ENCODE assay signal across 8 cellular contexts in genomic region chr16:71626018-71626857, GRCh38. TPM values are rescaled to one million over a fixed set of nuclear protein-coding genes. Genes with fewer than 3 reads are reported as not detected.
DNase-seq lines count a peak whose midpoint lies in the region; ATAC-seq and TF ChIP-seq lines count a peak whose summit lies in the region.

MARVELD3 (plus strand) TSS chr16:71626184; CDS start chr16:71626230, 46 bp downstream.

- no peaks in the 10 kb centered on the region for H3K27me3 ChIP-seq in MM.1S (replicated peaks; ENCODE audit: insufficient read depth, low read length)
- peaks cover 12 to 77% (median 55%) of the 10 kb centered on the region in 7 donors for H3K27me3 ChIP-seq in heart right ventricle
- peaks cover 22 to 45% (median 34%) of the 10 kb centered on the region in 3 donors for H3K27me3 ChIP-seq in sigmoid colon

- H3K9me3 Mint-ChIP-seq in Calu3 (ENCODE audit: low read depth, unreplicated experiment): no peaks in the 10 kb centered on the region
- H3K9me3 Mint-ChIP-seq in activated T-cell treated with anti-CD3 and anti-CD28 coated beads, Interleukin-2, amount 50 U/mL, for 24 hours: no peaks in the 10 kb centered on the region

- TF ChIP-seq POLR2A in sigmoid colon (IDR thresholded peaks at IDR 0.05): no peak

- peak within 1 kb of the TSS; percentile 99 for H2AFZ ChIP-seq in MM.1S (ENCODE audit: low read length)

- H3K27ac Mint-ChIP-seq in Calu3 (ENCODE audit: unreplicated experiment): peak within 1 kb of the TSS; percentile 56
- no peak within 1 kb of the TSS for H3K27ac Mint-ChIP-seq in activated T-cell treated with anti-CD3 and anti-CD28 coated beads, Interleukin-2, amount 50 U/mL, for 24 hours

- H3K27ac ChIP-seq in MM.1S (ENCODE audit: low read length) (no peak within 1 kb of the TSS), heart right ventricle (no peak within 1 kb of the TSS), sigmoid colon (peak within 1 kb of the TSS in 1 of 4 donors; percentile 31)

- H3K36me3 ChIP-seq in MM.1S (replicated peaks; ENCODE audit: insufficient read depth, low read length) (no peaks in the 10 kb centered on the region), heart right ventricle (no peaks in the 10 kb centered on the region), sigmoid colon (no peaks in the 10 kb centered on the region)

- no peaks in the 10 kb centered on the region for H3K9me2 ChIP-seq in MM.1S (replicated peaks; ENCODE audit: insufficient read depth, low read length)

- peak within 1 kb of the TSS; percentile 75 for H3K4me2 ChIP-seq in MM.1S (ENCODE audit: low read depth, low read length)

- CTCF ChIA-PET in Calu3 (lab: Charles Lee): interaction anchor here (0.6 to 1.0 kb wide), 10 partner anchors 11 to 1074 kb away, joined by 3 to 15 read pairs (median 4); no protein-coding TSS in a partner anchor

- no peak within 1 kb of the TSS for H3K4me3 Mint-ChIP-seq in Calu3 (ENCODE audit: low read depth, unreplicated experiment)
- H3K4me3 Mint-ChIP-seq in activated T-cell treated with anti-CD3 and anti-CD28 coated beads, Interleukin-2, amount 50 U/mL, for 24 hours: peak within 1 kb of the TSS; percentile 42

- peak; percentile 99 for DNase-seq in Calu3
- peak; percentile 78 for DNase-seq in MM.1S
- DNase-seq in activated T-cell treated with anti-CD3 and anti-CD28 coated beads, Interleukin-2, amount 50 U/mL, for 24 hours: peak; percentile 54
- peak in 1 of 2 donors; percentile 18 for DNase-seq in heart right ventricle
- DNase-seq in sigmoid colon: no peak
- no peak for DNase-seq in SHP77 treated with DMSO at 0.1 percent for 48 hours (lab: John Stamatoyannopoulos, UW)
- DNase-seq in H4 (ENCODE audit: low spot score): no peak

- TF ChIP-seq CTCF in Calu3 (IDR thresholded peaks at IDR 0.05; ENCODE audit: unreplicated experiment) (no peak), MM.1S (IDR thresholded peaks at IDR 0.05; ENCODE audit: low read length) (0 out of 2 replicates have a peak, but pooled peaks have one; percentile 12), heart right ventricle (IDR thresholded peaks at IDR 0.05) (no peak), sigmoid colon (IDR thresholded peaks at IDR 0.05) (no peak)

- no peaks in the 10 kb centered on the region for H3K9me3 ChIP-seq in MM.1S (replicated peaks; ENCODE audit: insufficient read depth, low read length)
- peaks cover 0 to 11% (median 0%) of the 10 kb centered on the region in 11 donors for H3K9me3 ChIP-seq in heart right ventricle
- H3K9me3 ChIP-seq in sigmoid colon: peaks cover 0 to 3% (median 0%) of the 10 kb centered on the region in 4 donors

- peak in 2 of 8 donors; percentile 25 to 34 for ATAC-seq in heart right ventricle
- ATAC-seq in GM18909 (IDR thresholded peaks at IDR 0.05; ENCODE audit: poor library complexity, unreplicated experiment): no peak

- peaks cover 19% of the 10 kb centered on the region for H3K4me1 Mint-ChIP-seq in Calu3 (ENCODE audit: low read depth, unreplicated experiment)
- peaks cover 7% of the 10 kb centered on the region for H3K4me1 Mint-ChIP-seq in activated T-cell treated with anti-CD3 and anti-CD28 coated beads, Interleukin-2, amount 50 U/mL, for 24 hours (ENCODE audit: low read depth)

- no peak for TF ChIP-seq EP300 in sigmoid colon (IDR thresholded peaks at IDR 0.05)

- H3K9ac ChIP-seq in MM.1S (ENCODE audit: low read length): peak within 1 kb of the TSS; percentile 73; the same call in 1 of the 2 replicates

- no TSS peak for BruUV-seq in Calu3 (replicated peaks; lab: Mats Ljungman, UMichigan)

- peaks cover 24% of the 10 kb centered on the region for H3K4me1 ChIP-seq in MM.1S (ENCODE audit: low read length)
- H3K4me1 ChIP-seq in heart right ventricle: peaks cover 3 to 15% (median 11%) of the 10 kb centered on the region in 9 donors
- peaks cover 0 to 14% (median 13%) of the 10 kb centered on the region in 4 donors for H3K4me1 ChIP-seq in sigmoid colon

- H3K27me3 Mint-ChIP-seq in Calu3 (ENCODE audit: unreplicated experiment): no peaks in the 10 kb centered on the region
- H3K27me3 Mint-ChIP-seq in activated T-cell treated with anti-CD3 and anti-CD28 coated beads, Interleukin-2, amount 50 U/mL, for 24 hours: peaks cover 31% of the 10 kb centered on the region

- WGBS in heart right ventricle, 2 donors: 1 to 2% methylated on average over 74 to 98 of the region's 98 CpGs
- 1 to 2% methylated on average over 98 of the region's 98 CpGs for WGBS in sigmoid colon, 2 donors

- H3K4me3 ChIP-seq in MM.1S (ENCODE audit: low read length) (peak within 1 kb of the TSS; percentile 79), heart right ventricle (peak within 1 kb of the TSS; percentile 11 to 45 (median 42)), sigmoid colon (peak within 1 kb of the TSS in 3 of 4 donors; percentile 28 to 37 (median 34))

- intact Hi-C loops in Calu3 (cut with micrococcal nuclease; ENCODE audit: unreplicated experiment) (no loop called here), heart right ventricle (cut with DNase I) (no loop called here), sigmoid colon (cut with DNase I) (no loop called here)

- peaks cover 40% of the 10 kb centered on the region for H3K36me3 Mint-ChIP-seq in Calu3 (ENCODE audit: insufficient read depth, unreplicated experiment)
- no peaks in the 10 kb centered on the region for H3K36me3 Mint-ChIP-seq in activated T-cell treated with anti-CD3 and anti-CD28 coated beads, Interleukin-2, amount 50 U/mL, for 24 hours (ENCODE audit: low read depth)

- H4K20me1 ChIP-seq in MM.1S (ENCODE audit: insufficient read depth, low read length): no peaks in the 10 kb centered on the region

- H3K79me2 ChIP-seq in MM.1S (ENCODE audit: low read length): peaks cover 3% of the 10 kb centered on the region; the same call in 1 of the 2 replicates

- peaks cover 4% of the 10 kb centered on the region for H3F3A ChIP-seq in MM.1S (ENCODE audit: insufficient read depth, low read length)

RNA-seq across cellular contexts. Expression of gene MARVELD3, which starts in this region (rescaled TPM):
- 38.4 and 40.1 TPM in 2 replicates for total RNA-seq in Calu3 (2022)
- not detected for total RNA-seq in heart right ventricle
- polyA plus RNA-seq in heart right ventricle: under 1 TPM in 1 of 2 donors, not detected in 1; 0.01 TPM
- total RNA-seq in sigmoid colon: not detected
- polyA plus RNA-seq in sigmoid colon: 10 to 100 TPM; 20.4 to 28.7 (median 26.6) TPM
- not detected in 2 replicates for total RNA-seq in H4 (2014; rRNA removed; shearing (Covaris generic))

Comparison
In these comparisons a context has a peak if more than half of its experiments do, and no peak if none do; other contexts are left out.
1. RNA of gene MARVELD3 (total RNA-seq): 38.4 to 40.1 TPM in Calu3; not detected in heart right ventricle, not detected in sigmoid colon and not detected in H4; every median in the first group is over 10 times any median in the second.
2. RNA of gene MARVELD3 (polyA plus RNA-seq): 20.4 to 28.7 TPM in sigmoid colon; 0.01 TPM in heart right ventricle; every median in the first group is over 10 times any median in the second.
3. DNase-seq: peak in Calu3 (single experiment), MM.1S (single experiment) and activated T-cell treated with anti-CD3 and anti-CD28 coated beads, Interleukin-2, amount 50 U/mL, for 24 hours (single experiment); none in sigmoid colon (single experiment), SHP77 treated with DMSO at 0.1 percent for 48 hours (single experiment) and H4 (single experiment).
4. Peak in every context shown above with its lines, with median percentiles within 50 percentile points of each other: H3K4me3 ChIP-seq.